21 cellular contexts compared by ENCODE assay signal in the genomic region with DNA sequence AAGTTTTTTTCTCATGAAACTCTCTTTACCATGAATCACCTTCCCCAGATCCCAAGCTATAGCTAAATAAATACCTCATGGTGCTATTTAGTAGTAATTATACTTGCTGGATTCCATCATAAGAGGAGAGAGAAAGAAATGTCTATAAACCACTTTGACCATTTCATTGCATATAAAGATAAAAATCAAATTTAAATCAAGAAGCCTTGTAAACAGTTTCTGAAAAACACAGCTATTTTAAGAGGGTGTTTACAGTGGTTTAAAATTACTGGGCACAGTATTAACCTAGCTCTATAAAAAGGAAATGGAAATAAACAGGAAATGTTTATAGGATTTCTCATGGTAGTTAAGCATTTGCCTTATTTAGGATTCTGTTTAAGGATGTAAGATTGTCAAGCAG.
"Had no signal": no experiment of that assay in that cellular context is flagged by ENCODE, and none has a peak within 500 bp of the region (broad histone marks: within the 10 kb centered on the region; RNA-seq: fewer than 3 reads in every experiment).

No MANE protein-coding gene starts in this region.

- H3K4me3 Mint-ChIP-seq: dendritic cell treated with granulocyte-macrophage colony-stimulating factor and Interleukin-4, amounts not matched to agents 40 ng/mL and 50 ng/mL, for 4 days; effector memory CD8-positive, alpha-beta T cell; naive thymus-derived CD4-positive, alpha-beta T cell had no signal

- H3K4me1 ChIP-seq: left ventricle myocardium inferior, stomach, transverse colon had no signal

- ATAC-seq: effector memory CD8-positive, alpha-beta T cell; gastroesophageal sphincter; left cardiac atrium; naive thymus-derived CD4-positive, alpha-beta T cell; right cardiac atrium had no signal

- H3K36me3 ChIP-seq: esophagus muscularis mucosa, gastroesophageal sphincter, left ventricle myocardium inferior, ovary, stomach, thoracic aorta, transverse colon had no signal

- H3K27ac ChIP-seq: epithelial cell of prostate, esophagus muscularis mucosa, gastroesophageal sphincter, left ventricle myocardium inferior, ovary, stomach, thoracic aorta, transverse colon had no signal

- H3K27me3 Mint-ChIP-seq: dendritic cell treated with granulocyte-macrophage colony-stimulating factor and Interleukin-4, amounts not matched to agents 40 ng/mL and 50 ng/mL, for 4 days; effector memory CD8-positive, alpha-beta T cell; naive thymus-derived CD4-positive, alpha-beta T cell had no signal

- H3K9me3 ChIP-seq: esophagus muscularis mucosa, gastroesophageal sphincter, left ventricle myocardium inferior, ovary, stomach, thoracic aorta, transverse colon had no signal

- H3K4me3 ChIP-seq: esophagus muscularis mucosa, gastroesophageal sphincter, left ventricle myocardium inferior, lung, ovary, stomach, thoracic aorta, transverse colon had no signal

- H3K4me1 Mint-ChIP-seq: naive thymus-derived CD4-positive, alpha-beta T cell had no signal

- DNase-seq: effector memory CD8-positive, alpha-beta T cell; glutamatergic neuron; kidney; left cardiac atrium; left ventricle myocardium inferior; mesendoderm; naive thymus-derived CD4-positive, alpha-beta T cell; ovary; right cardiac atrium; small intestine; stimulated activated CD4-positive, alpha-beta T cell treated with anti-CD3 and anti-CD28 coated beads, Interleukin-12 subunit alpha, Interleukin-12 subunit beta, amount 100 ng/mL, for 4 hours; stimulated activated naive CD4-positive, alpha-beta T cell; stomach; substantia nigra; transverse colon had no signal

- H3K36me3 Mint-ChIP-seq: naive thymus-derived CD4-positive, alpha-beta T cell had no signal

- H3K27ac Mint-ChIP-seq: dendritic cell treated with granulocyte-macrophage colony-stimulating factor and Interleukin-4, amounts not matched to agents 40 ng/mL and 50 ng/mL, for 4 days; effector memory CD8-positive, alpha-beta T cell; naive thymus-derived CD4-positive, alpha-beta T cell had no signal

- H3K9me3 Mint-ChIP-seq: effector memory CD8-positive, alpha-beta T cell had no signal

- H3K27me3 ChIP-seq: esophagus muscularis mucosa, gastroesophageal sphincter, ovary, stomach, transverse colon had no signal
